In the genomic region with DNA sequence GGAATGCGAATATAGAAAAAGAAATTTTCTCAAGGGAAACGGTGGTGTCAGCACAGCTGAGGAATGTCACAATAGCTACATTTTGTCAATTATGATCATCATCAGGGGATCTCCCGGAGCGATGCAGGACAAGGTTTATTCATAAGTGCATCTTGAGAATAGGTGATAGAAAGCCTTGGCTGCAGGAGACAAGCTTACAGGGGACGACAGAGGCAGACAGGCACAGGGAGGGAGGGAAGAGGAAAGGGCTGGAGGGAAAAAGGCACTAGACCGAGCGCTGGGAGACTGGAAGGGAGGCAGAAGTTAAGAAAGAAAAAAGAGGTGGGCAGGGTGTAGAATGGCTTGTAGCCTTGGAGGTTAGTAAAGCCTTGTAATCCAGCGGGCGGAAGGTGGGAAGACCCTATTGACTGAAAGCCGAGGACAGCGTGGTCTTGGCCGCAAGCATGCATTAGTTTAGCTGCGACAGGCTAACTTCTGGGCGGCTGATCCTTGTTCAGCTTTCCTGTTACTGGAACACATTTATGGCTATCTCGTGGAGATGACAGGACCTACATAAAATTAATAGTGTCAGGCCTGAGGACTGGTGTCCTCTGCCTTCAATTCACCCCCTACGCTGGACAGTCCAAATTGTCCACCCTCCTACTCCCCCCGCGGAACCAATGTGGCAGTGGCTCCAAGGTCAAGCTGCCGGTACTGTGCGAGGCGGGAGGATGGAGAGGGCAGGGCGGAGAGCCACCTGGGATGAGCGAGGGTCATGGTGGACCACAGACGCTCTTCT, we compare ENCODE assay signal across 9 cellular contexts. TPM values are rescaled to one million over a fixed set of nuclear protein-coding genes. Genes with fewer than 3 reads are reported as not detected.
A peak's percentile ranks its signal among the peaks of the same experiment; 100 is the strongest.
DNase-seq lines count a peak whose midpoint lies in the region; ATAC-seq, FAIRE-seq and TF ChIP-seq lines count a peak whose summit lies in the region.
"Had no signal": no experiment of that assay in that cellular context is flagged by ENCODE, and none has a peak within 500 bp of the region (broad histone marks: within the 10 kb centered on the region; RNA-seq: fewer than 3 reads in every experiment).

No MANE protein-coding gene starts in this region.

- DNase-seq in bronchial epithelial cell (ENCODE audit: low read depth) (no peak), left lung (peak in 1 of 2 donors; percentile 53), GM12891 (ENCODE audit: insufficient read length, low spot score) (no peak), NCI-H510A treated with DMSO at 0.1 percent for 48 hours (lab: John Stamatoyannopoulos, UW) (no peak), COLO829 (ENCODE audit: low spot score) (no peak)
- peak in 1 of 2 donors; percentile 5 for DNase-seq in stimulated activated naive CD8-positive, alpha-beta T cell treated with anti-CD3 and anti-CD28 coated beads, Interleukin-15, amount 100 ng/mL, for 72 hours

- H3K27ac ChIP-seq in ACC112 (ENCODE audit: low read depth, low read length) = peak overlapping the region; percentile 77
- peak overlapping the region; percentile 84 to 90 for H3K27ac ChIP-seq in left lung

- intact Hi-C loops in left lung (cut with DNase I) = no loop called here

- H3K4me1 ChIP-seq in ACC112 (ENCODE audit: control insufficient read depth, insufficient read depth, low read length, unreplicated experiment) = peaks cover 25% of the 10 kb centered on the region
- H3K4me1 ChIP-seq in left lung = peaks cover 5 to 18% of the 10 kb centered on the region in 2 donors

- H3K79me2 ChIP-seq in ACC112 (ENCODE audit: control insufficient read depth, insufficient read depth, low read length, unreplicated experiment) = peaks cover 43% of the 10 kb centered on the region

- no peaks in the 10 kb centered on the region for H3K27me3 ChIP-seq in ACC112 (ENCODE audit: insufficient read depth, low read length)
- H3K27me3 ChIP-seq in bronchial epithelial cell (ENCODE audit: control insufficient read depth, insufficient read depth, low read length) = no peaks in the 10 kb centered on the region
- H3K27me3 ChIP-seq in left lung = peaks cover 0 to 58% of the 10 kb centered on the region in 2 donors

- H3K36me3 ChIP-seq in ACC112 (ENCODE audit: insufficient read depth, low read length) = no peaks in the 10 kb centered on the region
- no peaks in the 10 kb centered on the region for H3K36me3 ChIP-seq in bronchial epithelial cell (ENCODE audit: control insufficient read depth, insufficient read depth, low read length)
- H3K36me3 ChIP-seq in left lung = no peaks in the 10 kb centered on the region

- H3K36me3 Mint-ChIP-seq in IgD-negative memory B cell = no peaks in the 10 kb centered on the region

- no peaks in the 10 kb centered on the region for H3K9me3 ChIP-seq in left lung

- no peaks in the 10 kb centered on the region for H3K9me3 Mint-ChIP-seq in IgD-negative memory B cell
- no peaks in the 10 kb centered on the region for H3K9me3 Mint-ChIP-seq in stimulated activated naive CD8-positive, alpha-beta T cell treated with anti-CD3 and anti-CD28 coated beads, Interleukin-15, amount 100 ng/mL, for 72 hours

- H3K4me3 ChIP-seq in ACC112 (ENCODE audit: low read depth, low read length) (peak overlapping the region; percentile 92), bronchial epithelial cell (ENCODE audit: low read depth, low read length) (peak overlapping the region; percentile 71), left lung (peak overlapping the region; percentile 70 to 84)

- H3K4me3 Mint-ChIP-seq in IgD-negative memory B cell = peak overlapping the region; percentile 83 to 91 (median 90)
- peak overlapping the region; percentile 85 to 97 for H3K4me3 Mint-ChIP-seq in stimulated activated naive CD8-positive, alpha-beta T cell treated with anti-CD3 and anti-CD28 coated beads, Interleukin-15, amount 100 ng/mL, for 72 hours

- peak overlapping the region; percentile 85 for H2AFZ ChIP-seq in ACC112 (ENCODE audit: low read length, unreplicated experiment)

- H3K4me1 Mint-ChIP-seq in IgD-negative memory B cell = peaks cover 13 to 25% (median 24%) of the 10 kb centered on the region in 3 donors
- H3K4me1 Mint-ChIP-seq in stimulated activated naive CD8-positive, alpha-beta T cell treated with anti-CD3 and anti-CD28 coated beads, Interleukin-15, amount 100 ng/mL, for 72 hours = peaks cover 28% of the 10 kb centered on the region

- FAIRE-seq in bronchial epithelial cell (lab: Jason Lieb, UNC) (no peak), GM12891 (lab: Jason Lieb, UNC) (no peak)
- FAIRE-seq: GM18507 had no signal

- peak overlapping the region in 2 of 3 donors; percentile 40 to 87 for H3K27ac Mint-ChIP-seq in IgD-negative memory B cell
- peak overlapping the region in 1 of 2 donors; percentile 89 for H3K27ac Mint-ChIP-seq in stimulated activated naive CD8-positive, alpha-beta T cell treated with anti-CD3 and anti-CD28 coated beads, Interleukin-15, amount 100 ng/mL, for 72 hours

- no peak for TF ChIP-seq POLR2A in GM12891 (IDR thresholded peaks at IDR 0.05; ENCODE audit: low read depth, low read length)

- no peak for TF ChIP-seq CTCF in bronchial epithelial cell (IDR thresholded peaks at IDR 0.05; ENCODE audit: insufficient read depth, low read length, severe bottlenecking)
- no peak for TF ChIP-seq CTCF in left lung (IDR thresholded peaks at IDR 0.05)

- ATAC-seq in left lung = peak; percentile 11
- ATAC-seq in stimulated activated naive CD8-positive, alpha-beta T cell treated with anti-CD3 and anti-CD28 coated beads, Interleukin-15, amount 100 ng/mL, for 72 hours = no peak

- H3K27me3 Mint-ChIP-seq in IgD-negative memory B cell = peaks cover 38% of the 10 kb centered on the region
- peaks cover 53% of the 10 kb centered on the region for H3K27me3 Mint-ChIP-seq in stimulated activated naive CD8-positive, alpha-beta T cell treated with anti-CD3 and anti-CD28 coated beads, Interleukin-15, amount 100 ng/mL, for 72 hours

TF ChIP-seq in GM12891, 5 proteins besides CTCF, POLR2A, EP300 and RAD21:
- no peak for TF ChIP-seq POLR2AphosphoS5 (IDR thresholded peaks at IDR 0.05; ENCODE audit: low read depth, low read length)
- TF ChIP-seq POU2F2 (IDR thresholded peaks at IDR 0.05; ENCODE audit: low read depth, low read length) = no peak
- TF ChIP-seq PAX5 (IDR thresholded peaks at IDR 0.05; ENCODE audit: insufficient read depth, low read length, severe bottlenecking) = no peak
- TF ChIP-seq SPI1 (IDR thresholded peaks at IDR 0.05; ENCODE audit: low read depth, low read length) = no peak
- TF ChIP-seq TAF1 (IDR thresholded peaks at IDR 0.05; ENCODE audit: low read depth, low read length) = no peak

RNA-seq across cellular contexts. Expression of gene NECTIN3, which starts 1.5 kb away (rescaled TPM):
- 0.48 TPM for polyA plus RNA-seq in IgD-negative memory B cell
- 6.4 and 13.2 TPM in 2 replicates for total RNA-seq in bronchial epithelial cell
- total RNA-seq in left lung = 10 to 100 TPM; 24.9 to 26.0 TPM
- polyA plus RNA-seq in GM12891 (2012; ENCODE audit: low read depth, missing spikeins) = not detected
